ENCODE assay signal across 10 cellular contexts in the genomic region with DNA sequence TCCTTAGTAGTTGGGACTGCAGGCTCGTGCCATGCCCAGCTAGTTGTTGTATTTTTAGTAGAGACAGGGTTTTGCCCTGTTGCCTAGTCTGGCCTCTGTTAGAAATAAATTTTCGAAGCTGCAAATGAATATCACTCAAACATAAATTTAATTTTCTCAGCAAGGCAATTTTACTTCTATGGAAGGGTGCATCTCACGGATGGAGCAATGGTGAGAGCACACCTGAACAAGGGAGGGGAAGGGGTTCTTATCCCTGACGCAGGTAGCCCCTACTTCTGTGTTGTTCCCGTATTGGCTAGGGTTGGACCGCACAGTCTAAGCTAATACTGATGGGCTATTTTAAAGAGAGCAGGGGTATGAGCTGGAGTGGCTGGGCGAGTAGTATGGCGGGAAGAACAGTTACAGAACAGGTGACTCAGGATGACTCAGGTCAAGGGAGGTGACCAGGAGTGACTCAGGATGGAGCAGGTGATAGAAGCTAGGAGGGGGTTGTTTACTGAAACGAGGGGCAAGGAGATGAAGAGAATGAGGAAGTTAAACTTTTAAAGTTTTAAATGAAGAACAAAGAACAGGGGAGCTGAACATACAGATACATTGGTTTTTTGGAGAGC. TPM values are rescaled to one million over a fixed set of nuclear protein-coding genes. Genes with fewer than 3 reads are reported as not detected.
DNase-seq lines count a peak whose midpoint lies in the region; ATAC-seq and TF ChIP-seq lines count a peak whose summit lies in the region.
"Had no signal": no experiment of that assay in that cellular context is flagged by ENCODE, and none has a peak within 500 bp of the region (broad histone marks: within the 10 kb centered on the region; RNA-seq: fewer than 3 reads in every experiment).

No MANE protein-coding gene starts in this region.

- peak; percentile 23 for DNase-seq in stimulated activated CD4-positive, alpha-beta T cell treated with anti-CD3 and anti-CD28 coated beads, Interleukin-15, amount 100 ng/mL, for 24 hours
- no peak for DNase-seq in stimulated activated CD4-positive, alpha-beta T cell treated with anti-CD3 and anti-CD28 coated beads, Interleukin-4, amount 100 ng/mL, for 1 hour
- DNase-seq in RWPE2 (ENCODE audit: low spot score): no peak
- DNase-seq in type B pancreatic cell (ENCODE audit: extremely low spot score, unreplicated experiment): no peak
- DNase-seq: adrenal gland, NCI-H446 had no signal

- peak overlapping the region; percentile 48 for H3K4me3 Mint-ChIP-seq in type B pancreatic cell

- peaks cover 27% of the 10 kb centered on the region for H3K36me3 Mint-ChIP-seq in type B pancreatic cell

- H3K27ac ChIP-seq in RWPE2 (ENCODE audit: poor library complexity, severe bottlenecking): peak overlapping the region; percentile 33
- H3K27ac ChIP-seq: adrenal gland had no signal

- no peaks in the 10 kb centered on the region for H3K27me3 ChIP-seq in RWPE2 (ENCODE audit: insufficient read depth, poor library complexity, severe bottlenecking)
- H3K27me3 ChIP-seq: adrenal gland had no signal

- TF ChIP-seq CTCF in RWPE2 (IDR thresholded peaks at IDR 0.05; ENCODE audit: poor library complexity, severe bottlenecking): no peak
- no peak for TF ChIP-seq CTCF in type B pancreatic cell (conservative IDR thresholded peaks at IDR 0.05)

- peak; percentile 48; the same call in 1 of the 3 replicates for ATAC-seq in RWPE2 (ENCODE audit: low read depth)
- ATAC-seq in esophagus mucosa: peak; percentile 44
- no peak for ATAC-seq in GM21529 (IDR thresholded peaks at IDR 0.05; ENCODE audit: unreplicated experiment)
- ATAC-seq in HG02840 (IDR thresholded peaks at IDR 0.05; ENCODE audit: low FRiP score, unreplicated experiment): no peak
- no peak for ATAC-seq in GM21723 (IDR thresholded peaks at IDR 0.05; ENCODE audit: unreplicated experiment)

- H3K27me3 Mint-ChIP-seq in type B pancreatic cell: no peaks in the 10 kb centered on the region

- H3K9me3 Mint-ChIP-seq in type B pancreatic cell: peaks cover 3% of the 10 kb centered on the region

- peak overlapping the region; percentile 76 for H3K27ac Mint-ChIP-seq in type B pancreatic cell

- no peak overlapping the region for H3K4me3 ChIP-seq in RWPE2 (ENCODE audit: severe bottlenecking)
- H3K4me3 ChIP-seq: adrenal gland had no signal

- peaks cover 18% of the 10 kb centered on the region for H3K9me3 ChIP-seq in RWPE2 (ENCODE audit: severe bottlenecking)
- H3K9me3 ChIP-seq: adrenal gland had no signal

- H3K36me3 ChIP-seq in RWPE2 (ENCODE audit: low read depth): peaks cover 70% of the 10 kb centered on the region

- peaks cover 22% of the 10 kb centered on the region for H3K4me1 Mint-ChIP-seq in type B pancreatic cell (ENCODE audit: unreplicated experiment)

- H3K4me1 ChIP-seq in RWPE2 (ENCODE audit: insufficient read depth, poor library complexity, severe bottlenecking): peaks cover 16% of the 10 kb centered on the region

RNA-seq across cellular contexts. Expression of a gene that starts 7.5 kb away (rescaled TPM):
- total RNA-seq in esophagus mucosa (33.0 TPM), type B pancreatic cell (ENCODE audit: low replicate concordance) (70.0 and 101 TPM in 2 replicates)

RNA-seq across cellular contexts. Expression of a gene that starts 29.1 kb away (rescaled TPM):
- total RNA-seq in esophagus mucosa (23.7 TPM), type B pancreatic cell (ENCODE audit: low replicate concordance) (55.1 and 77.5 TPM in 2 replicates)

Comparison
In these comparisons a context has a peak if more than half of its experiments do, and no peak if none do; other contexts are left out.
1. ATAC-seq: peak in RWPE2 (single experiment) and esophagus mucosa (single experiment); none in GM21529 (single experiment), HG02840 (single experiment) and GM21723 (single experiment).